ENCODE assay signal across 8 cellular contexts in genomic region chr6:152124432-152125074, GRCh38.
DNase-seq lines count a peak whose midpoint lies in the region; ATAC-seq, FAIRE-seq and TF ChIP-seq lines count a peak whose summit lies in the region.

No MANE protein-coding gene starts in this region.

- no peaks in the 10 kb centered on the region for H3K4me1 Mint-ChIP-seq in T-cell

- no peak overlapping the region for H3K4me3 ChIP-seq in psoas muscle

- WGBS in psoas muscle, 3 donors, result 32 to 46% (median 33%) methylated on average over 3 of the region's 3 CpGs

- CTCF ChIA-PET in T-cell (lab: Charles Lee), result interaction anchor here (0.6 to 2.7 kb wide), 15 partner anchors 9 to 687 kb away, joined by 3 to 21 read pairs (median 4); no protein-coding TSS in a partner anchor

- ATAC-seq in GM19438 (IDR thresholded peaks at IDR 0.05; ENCODE audit: low read depth, unreplicated experiment) (peak; percentile 81), T-cell (replicated peaks in 1 of 4) (peak in 2 of 4 experiments; percentile 30 to 39), psoas muscle (peak; percentile 58 to 84 (median 68)), HG03108 (IDR thresholded peaks at IDR 0.05; ENCODE audit: unreplicated experiment) (no peak), omental fat pad (ENCODE audit: low FRiP score) (no peak)

- DNase-seq in DMS 273 treated with DMSO at 0.1 percent for 48 hours (lab: John Stamatoyannopoulos, UW) (peak; percentile 26), KBM-7 (peak; percentile 59), T-cell (no peak), frontal cortex (ENCODE audit: low spot score in 2 of 2) (peak; percentile 28 to 58), psoas muscle (no peak), omental fat pad (ENCODE audit: low spot score) (no peak)

- TF ChIP-seq CTCF in psoas muscle (IDR thresholded peaks at IDR 0.05), result peak; percentile 88
- no peak for TF ChIP-seq CTCF in omental fat pad (IDR thresholded peaks at IDR 0.05)

- no peaks in the 10 kb centered on the region for H3K9me3 Mint-ChIP-seq in T-cell

- no peak overlapping the region for H3K4me3 Mint-ChIP-seq in T-cell

- H3K27ac ChIP-seq in psoas muscle, result peak overlapping the region; percentile 34

- H3K27me3 Mint-ChIP-seq in T-cell, result no peaks in the 10 kb centered on the region

- H3K9me3 ChIP-seq in psoas muscle, result no peaks in the 10 kb centered on the region

- no peaks in the 10 kb centered on the region for H3K27me3 ChIP-seq in psoas muscle (ENCODE audit: insufficient read depth in 3 of 3, low read length in 2 of 3)

- in situ Hi-C loops in KBM-7 (cut with MboI; ENCODE audit: low pct_unique_long_range_greater_than_20kb, low sequenced_read_pairs), result no loop called here

- intact Hi-C loops in psoas muscle (cut with DNase I), result loop anchor here (1.0 to 10.0 kb wide), 3 partner anchors 359 to 430 kb away; no protein-coding TSS in a partner anchor

- peak overlapping the region; percentile 11 to 31 for H3K27ac Mint-ChIP-seq in T-cell

- FAIRE-seq in frontal cortex (lab: Jason Lieb, UNC), result peak; percentile 65

- peaks cover 18% of the 10 kb centered on the region for H3K4me1 ChIP-seq in psoas muscle

- POLR2A ChIA-PET in T-cell (lab: Charles Lee), result no interaction called here

- peaks cover 3 to 63% of the 10 kb centered on the region in 2 donors for H3K36me3 ChIP-seq in psoas muscle (ENCODE audit: insufficient read depth in 1 of 2, low read depth in 1 of 2)

- peaks cover 69% of the 10 kb centered on the region for H3K36me3 Mint-ChIP-seq in T-cell

Comparison
In these comparisons a context has a peak if more than half of its experiments do, and no peak if none do; other contexts are left out.
1. DNase-seq: peak in DMS 273 treated with DMSO at 0.1 percent for 48 hours (single experiment), KBM-7 (single experiment) and frontal cortex (2 of 2); none in T-cell (0 of 34), psoas muscle (0 of 2) and omental fat pad (single experiment).
2. ATAC-seq: peak in GM19438 (single experiment) and psoas muscle (4 of 4); none in HG03108 (single experiment) and omental fat pad (single experiment).